Comparison of ENCODE assay signal across 2 cellular contexts in genomic region chr6:15268130-15268908, GRCh38.
TF ChIP-seq lines count a peak whose summit lies in the region.

No MANE protein-coding gene starts in this region.

TF ChIP-seq in neural cell, 6 proteins besides CTCF, POLR2A, EP300 and RAD21:
- no peak for TF ChIP-seq SMC3 (conservative IDR thresholded peaks at IDR 0.05; ENCODE audit: poor library complexity)
- no peak for TF ChIP-seq MXI1 (conservative IDR thresholded peaks at IDR 0.05; ENCODE audit: poor library complexity, severe bottlenecking)
- TF ChIP-seq POLR2AphosphoS5 (IDR thresholded peaks at IDR 0.05): no peak
- TF ChIP-seq REST (IDR thresholded peaks at IDR 0.05; ENCODE audit: borderline replicate concordance): no peak
- no peak for TF ChIP-seq EZH2 (IDR thresholded peaks at IDR 0.05; ENCODE audit: borderline replicate concordance, insufficient read depth, low read length, poor library complexity, severe bottlenecking)
- no peak for TF ChIP-seq TAF1 (IDR thresholded peaks at IDR 0.05; ENCODE audit: low read depth)

TF ChIP-seq in HepG2, 621 proteins besides CTCF, POLR2A, EP300 and RAD21:
- TF ChIP-seq ZFX (CRISPR knock-in tag; IDR thresholded peaks at IDR 0.05; ENCODE audit: low read depth) (no peak), NR1H2 (CRISPR knock-in tag; IDR thresholded peaks at IDR 0.05; ENCODE audit: borderline replicate concordance, low read depth) (no peak), ZNF550 (CRISPR knock-in tag; IDR thresholded peaks at IDR 0.05; ENCODE audit: borderline replicate concordance) (no peak), LCORL (IDR thresholded peaks at IDR 0.05) (no peak), LCORL (CRISPR knock-in tag; IDR thresholded peaks at IDR 0.05) (no peak), ZNF207 (IDR thresholded peaks at IDR 0.05; ENCODE audit: borderline replicate concordance) (no peak), ZNF121 (CRISPR knock-in tag; IDR thresholded peaks at IDR 0.05) (no peak)
- TF ChIP-seq, protein P1, sequence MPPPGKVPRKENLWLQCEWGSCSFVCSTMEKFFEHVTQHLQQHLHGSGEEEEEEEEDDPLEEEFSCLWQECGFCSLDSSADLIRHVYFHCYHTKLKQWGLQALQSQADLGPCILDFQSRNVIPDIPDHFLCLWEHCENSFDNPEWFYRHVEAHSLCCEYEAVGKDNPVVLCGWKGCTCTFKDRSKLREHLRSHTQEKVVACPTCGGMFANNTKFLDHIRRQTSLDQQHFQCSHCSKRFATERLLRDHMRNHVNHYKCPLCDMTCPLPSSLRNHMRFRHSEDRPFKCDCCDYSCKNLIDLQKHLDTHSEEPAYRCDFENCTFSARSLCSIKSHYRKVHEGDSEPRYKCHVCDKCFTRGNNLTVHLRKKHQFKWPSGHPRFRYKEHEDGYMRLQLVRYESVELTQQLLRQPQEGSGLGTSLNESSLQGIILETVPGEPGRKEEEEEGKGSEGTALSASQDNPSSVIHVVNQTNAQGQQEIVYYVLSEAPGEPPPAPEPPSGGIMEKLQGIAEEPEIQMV (CRISPR knock-in tag; IDR thresholded peaks at IDR 0.05; ENCODE audit: low read depth): no peak
